In genomic region chr7:106503626-106504025, GRCh38 we compare ENCODE assay signal across 21 cellular contexts.
"Had no signal": no experiment of that assay in that cellular context is flagged by ENCODE, and none has a peak within 500 bp of the region (broad histone marks: within the 10 kb centered on the region; RNA-seq: fewer than 3 reads in every experiment).

No MANE protein-coding gene starts in this region.

- H3K27me3 ChIP-seq: SJSA1 had no signal

- H3K27ac ChIP-seq: KMS-11, SJSA1, SK-N-MC had no signal

- H3K9ac ChIP-seq: KMS-11 had no signal

- DNase-seq: Kasumi-1, MM.1S, NCI-H1092 treated with DMSO at 0.1 percent for 48 hours, NCI-H1436, NCI-H187, NCI-H2029, NCI-H2081 treated with DMSO at 0.1 percent for 48 hours, NCI-H2171, NCI-H226, NCI-H446, NCI-H510A, NCI-H524 treated with DMSO at 0.1 percent for 48 hours, NCI-H69, NCI-H774, Right ventricle myocardium superior, RPMI8226, SIG-M5 had no signal

- H3K9me3 ChIP-seq: SJSA1 had no signal

- H3K36me3 ChIP-seq: SJSA1 had no signal

- FAIRE-seq: RCC 7860 had no signal

- H3K4me3 ChIP-seq: SJSA1, SK-N-MC had no signal

- H3K4me2 ChIP-seq: KMS-11 had no signal
